ENCODE assay signal across 18 cellular contexts in the genomic region with DNA sequence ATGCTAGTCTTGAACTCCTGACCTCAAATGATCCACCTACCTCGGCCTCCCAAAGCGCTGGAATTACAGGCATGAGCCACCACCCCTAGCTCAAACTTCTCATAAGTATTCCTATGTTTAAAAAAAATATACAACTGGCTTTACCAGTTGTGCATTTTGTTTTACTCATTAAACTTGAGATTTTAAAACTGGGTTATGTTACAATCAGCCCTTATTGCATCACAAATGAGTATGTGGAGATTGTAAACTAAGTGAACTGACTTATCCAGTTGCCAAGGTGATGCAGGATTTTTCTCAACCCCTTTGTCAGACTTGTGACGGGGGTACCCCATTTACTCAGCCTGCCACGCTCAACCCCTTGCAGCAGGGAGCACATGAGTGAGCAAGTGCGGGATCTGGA. TPM values are rescaled to one million over a fixed set of nuclear protein-coding genes. Genes with fewer than 3 reads are reported as not detected.
DNase-seq lines count a peak whose midpoint lies in the region; ATAC-seq, FAIRE-seq and TF ChIP-seq lines count a peak whose summit lies in the region.
"Had no signal": no experiment of that assay in that cellular context is flagged by ENCODE, and none has a peak within 500 bp of the region (broad histone marks: within the 10 kb centered on the region; RNA-seq: fewer than 3 reads in every experiment).

No MANE protein-coding gene starts in this region.

- TF ChIP-seq CTCF in HepG2 (CRISPR knock-in tag; IDR thresholded peaks at IDR 0.05) (no peak), right lobe of liver (IDR thresholded peaks at IDR 0.05) (no peak), foreskin fibroblast (IDR thresholded peaks at IDR 0.05; ENCODE audit: low read depth, low read length) (no peak), type B pancreatic cell (conservative IDR thresholded peaks at IDR 0.05) (no peak), ovary (IDR thresholded peaks at IDR 0.05) (no peak)

- no peak overlapping the region for H3K4me3 Mint-ChIP-seq in type B pancreatic cell
- H3K4me3 Mint-ChIP-seq: CD4-positive, alpha-beta T cell had no signal

- ATAC-seq in HepG2: no peak
- ATAC-seq in right lobe of liver: no peak

- H3K4me1 Mint-ChIP-seq in type B pancreatic cell (ENCODE audit: unreplicated experiment): peaks cover 27% of the 10 kb centered on the region

- H3K79me2 ChIP-seq in HepG2 (ENCODE audit: insufficient read depth, low read length): no peaks in the 10 kb centered on the region

- TF ChIP-seq EP300 in HepG2 (IDR thresholded peaks at IDR 0.05; ENCODE audit: low read depth in 2 of 2, low read length in 2 of 2) (no peak), HepG2 (CRISPR knock-in tag; IDR thresholded peaks at IDR 0.05; ENCODE audit: borderline replicate concordance) (no peak), ovary (IDR thresholded peaks at IDR 0.05) (no peak)

- no peak overlapping the region for H3K27ac ChIP-seq in HepG2 (ENCODE audit: extremely low read length, insufficient read depth, low read length)
- no peak overlapping the region for H3K27ac ChIP-seq in right lobe of liver
- H3K27ac ChIP-seq in ovary: no peak overlapping the region
- H3K27ac ChIP-seq: SJSA1 had no signal

- no peak for FAIRE-seq in HepG2 (lab: Jason Lieb, UNC)
- no peak for FAIRE-seq in H54 (lab: Jason Lieb, UNC)

- POLR2A ChIA-PET in HepG2 (lab: Yijun Ruan, JAX): no interaction called here

- H3K36me3 ChIP-seq in HepG2 (replicated peaks in 1 of 2; ENCODE audit: control insufficient read depth in 1 of 2, insufficient read depth in 2 of 2, low read length in 2 of 2): no peaks in the 10 kb centered on the region
- no peaks in the 10 kb centered on the region for H3K36me3 ChIP-seq in right lobe of liver
- H3K36me3 ChIP-seq in ovary: no peaks in the 10 kb centered on the region
- H3K36me3 ChIP-seq: SJSA1 had no signal

- no peak for TF ChIP-seq RAD21 in HepG2 (CRISPR knock-in tag; IDR thresholded peaks at IDR 0.05)

- H3K27me3 Mint-ChIP-seq in type B pancreatic cell: peaks cover 3% of the 10 kb centered on the region

- no peak overlapping the region for H3K4me2 ChIP-seq in HepG2 (ENCODE audit: low read depth, low read length)

- intact Hi-C loops in HepG2 (cut with micrococcal nuclease; ENCODE audit: unreplicated experiment): no loop called here
- intact Hi-C loops in right lobe of liver (cut with DNase I): no loop called here
- intact Hi-C loops in ovary (cut with DNase I): no loop called here

- BruUV-seq in HepG2 (replicated peaks; lab: Mats Ljungman, UMichigan): no TSS peak

- CTCF ChIA-PET in HepG2 (lab: Yijun Ruan, JAX; ENCODE audit: low intra/inter-chr PET ratio, low total read pairs): no interaction called here

- H3K9me3 ChIP-seq in HepG2 (ENCODE audit: low read length): no peaks in the 10 kb centered on the region
- no peaks in the 10 kb centered on the region for H3K9me3 ChIP-seq in right lobe of liver
- H3K9me3 ChIP-seq in ovary: no peaks in the 10 kb centered on the region
- H3K9me3 ChIP-seq: Caco-2, SJSA1 had no signal

- H3K27ac Mint-ChIP-seq in type B pancreatic cell: peak overlapping the region; percentile 58
- H3K27ac Mint-ChIP-seq: CD4-positive, alpha-beta T cell had no signal

- H3K4me1 ChIP-seq in HepG2 (ENCODE audit: insufficient read depth, low read length) (peaks cover 6% of the 10 kb centered on the region), right lobe of liver (no peaks in the 10 kb centered on the region), ovary (ENCODE audit: insufficient read depth) (no peaks in the 10 kb centered on the region)
- H3K4me1 ChIP-seq: Caco-2, SJSA1 had no signal

- H3K9me3 Mint-ChIP-seq in type B pancreatic cell: no peaks in the 10 kb centered on the region
- H3K9me3 Mint-ChIP-seq: CD4-positive, alpha-beta T cell had no signal

- no peak overlapping the region for H3K9ac ChIP-seq in HepG2 (ENCODE audit: insufficient read depth, low read depth, low read length)

- TF ChIP-seq POLR2A in HepG2 (IDR thresholded peaks at IDR 0.05; ENCODE audit: insufficient read depth in 1 of 2, low read depth in 2 of 2, low read length in 2 of 2): no peak
- no peak for TF ChIP-seq POLR2A in right lobe of liver (IDR thresholded peaks at IDR 0.05)
- TF ChIP-seq POLR2A in ovary (IDR thresholded peaks at IDR 0.05): no peak
- no peak for TF ChIP-seq POLR2A in H54 (IDR thresholded peaks at IDR 0.05; ENCODE audit: low read depth, low read length)

- H3K36me3 Mint-ChIP-seq in type B pancreatic cell: no peaks in the 10 kb centered on the region

- H2AFZ ChIP-seq in HepG2 (ENCODE audit: low read length): no peak overlapping the region

- H3K4me3 ChIP-seq in HepG2 (replicated peaks in 1 of 3; ENCODE audit: insufficient read depth in 1 of 3, low read depth in 2 of 3, low read length in 3 of 3): no peak overlapping the region
- no peak overlapping the region for H3K4me3 ChIP-seq in right lobe of liver
- H3K4me3 ChIP-seq in foreskin fibroblast (ENCODE audit: low read depth in 1 of 2, low read length in 2 of 2): no peak overlapping the region
- no peak overlapping the region for H3K4me3 ChIP-seq in ovary
- H3K4me3 ChIP-seq: SJSA1 had no signal

- H3K27me3 ChIP-seq in HepG2 (ENCODE audit: control insufficient read depth in 1 of 2, insufficient read depth in 2 of 2, low read length in 2 of 2): peaks cover 0 to 8% of the 10 kb centered on the region in 2 experiments; a peak in 2 of 5 replicates
- no peaks in the 10 kb centered on the region for H3K27me3 ChIP-seq in right lobe of liver
- H3K27me3 ChIP-seq in ovary: no peaks in the 10 kb centered on the region
- H3K27me3 ChIP-seq: SJSA1 had no signal

- in situ Hi-C loops in HepG2 (cut with HindIII; ENCODE audit: extremely low pct_ligation_motif_present, low pct_unique_long_range_greater_than_20kb): no loop called here

- H4K20me1 ChIP-seq in HepG2 (ENCODE audit: insufficient read depth, low read length): no peaks in the 10 kb centered on the region

- 53% methylated on average over 5 of the region's 5 CpGs for WGBS in HepG2 (ENCODE audit: low lambda C conversion rate)
- WGBS in right lobe of liver (ENCODE audit: insufficient coverage, low coverage, low lambda C conversion rate, missing lambda C conversion rate): 83% methylated on average over 2 of the region's 5 CpGs
- 89 to 92% (median 89%) methylated on average over 5 of the region's 5 CpGs for WGBS in ovary, 3 donors

- DNase-seq in HepG2 (ENCODE audit: low spot score) (no peak), right lobe of liver (no peak), amniotic epithelial cell (ENCODE audit: low read depth) (peak; percentile 82), foreskin fibroblast (peak; percentile 27 to 53), type B pancreatic cell (ENCODE audit: extremely low spot score, unreplicated experiment) (no peak), ovary (no peak), H54 (ENCODE audit: insufficient read length, low spot score) (no peak), HK-2 (ENCODE audit: unreplicated experiment) (no peak)
- DNase-seq: 8988T; Caco-2; CD4-positive, alpha-beta T cell; GF-D8; KG1; NCI-H1417; NCI-H187 treated with DMSO at 0.1 percent for 48 hours; NCI-H2227 treated with DMSO at 0.1 percent for 48 hours; NCI-H510A treated with DMSO at 0.1 percent for 48 hours had no signal

TF ChIP-seq in HepG2, 621 proteins besides CTCF, POLR2A, EP300 and RAD21:
- TF ChIP-seq IKZF1 (IDR thresholded peaks at IDR 0.05) (no peak), TEAD3 (CRISPR knock-in tag; optimal IDR thresholded peaks at IDR 0.05; ENCODE audit: borderline replicate concordance) (no peak), CEBPB (IDR thresholded peaks at IDR 0.05; ENCODE audit: borderline replicate concordance, low read depth, low read length) (0 out of 2 replicates have a peak, but pooled peaks have one; percentile 35)

RNA-seq across cellular contexts. Expression of a gene that starts 14.4 kb away (rescaled TPM):
- total RNA-seq in HepG2 (2016; rRNA removed; fragmentation: Illumina TruSeq; extraction: Trizol) (32.8 and 48.3 TPM in 2 replicates), right lobe of liver (10 to 100 TPM in 1 of 6 experiments, 1 to 10 TPM in 5; 4.0 to 10.3 (median 6.0) TPM), type B pancreatic cell (ENCODE audit: low replicate concordance) (17.5 and 21.8 TPM in 2 replicates), ovary (10 to 100 TPM; 13.6 to 19.2 (median 14.6) TPM)
- 3.7 and 6.0 TPM in 2 replicates for total RNA-seq in HepG2 (2016; cell fraction: cytosol; rRNA removed; fragmentation: Illumina TruSeq; extraction: Trizol; ENCODE audit: low read depth)
- 34.9 and 50.9 TPM in 2 replicates for total RNA-seq in HepG2 (2016; cell fraction: insoluble cytoplasmic fraction; rRNA removed; fragmentation: Illumina TruSeq; extraction: Trizol)
- 12.3 and 12.5 TPM in 2 replicates for total RNA-seq in HepG2 (2016; cell fraction: membrane; rRNA removed; fragmentation: Illumina TruSeq; extraction: Trizol)
- 21.0 and 24.0 TPM in 2 replicates for total RNA-seq in HepG2 (2016; cell fraction: nucleus; rRNA removed; fragmentation: Illumina TruSeq; extraction: Trizol)
- polyA plus RNA-seq in HepG2 (2011; rRNA removed) (8.5 and 10.6 TPM in 2 replicates), ovary (10 to 100 TPM; 12.4 to 14.6 TPM)
- 6.8 and 8.9 TPM in 2 replicates for polyA plus RNA-seq in HepG2 (2011; cell fraction: cytosol; rRNA removed)
- 2.5 and 3.7 TPM in 2 replicates for polyA plus RNA-seq in HepG2 (2011; cell fraction: nucleus; rRNA removed)
- polyA plus RNA-seq in HepG2 (2012): 15.5 and 16.7 TPM in 2 replicates
- 3.1 and 3.2 TPM in 2 replicates for polyA plus RNA-seq in HepG2 (2016; cell fraction: cytosol; fragmentation: Illumina TruSeq; extraction: Trizol; ENCODE audit: low read depth)
- 44.7 and 48.6 TPM in 2 replicates for polyA plus RNA-seq in HepG2 (2016; cell fraction: insoluble cytoplasmic fraction; fragmentation: Illumina TruSeq; extraction: Trizol; ENCODE audit: low read depth)
- 6.9 and 7.2 TPM in 2 replicates for polyA plus RNA-seq in HepG2 (2016; cell fraction: membrane; fragmentation: Illumina TruSeq; extraction: Trizol; ENCODE audit: low read depth)
- 17.9 and 21.2 TPM in 2 replicates for polyA plus RNA-seq in HepG2 (2016; cell fraction: nucleus; fragmentation: Illumina TruSeq; extraction: Trizol; ENCODE audit: insufficient read depth, low read depth)
- 2.7 and 3.2 TPM in 2 replicates for polyA minus RNA-seq in HepG2 (2011; rRNA and poly(A)+ RNA removed; ENCODE audit: low replicate concordance)
- 7.3 and 10.5 TPM in 2 replicates for polyA minus RNA-seq in HepG2 (2011; cell fraction: cytosol; rRNA and poly(A)+ RNA removed)
- 17.1 and 17.2 TPM in 2 replicates for polyA minus RNA-seq in HepG2 (2011; cell fraction: nucleus; rRNA and poly(A)+ RNA removed)

Comparison
In these comparisons a context has a peak if more than half of its experiments do, and no peak if none do; other contexts are left out.
1. DNase-seq: peak in amniotic epithelial cell (single experiment) and foreskin fibroblast (2 of 2); none in HepG2 (single experiment), right lobe of liver (0 of 3), type B pancreatic cell (single experiment), ovary (0 of 5), H54 (single experiment) and HK-2 (single experiment).